17 cellular contexts compared by ENCODE assay signal in genomic region chr9:37180138-37180537, GRCh38. TPM values are rescaled to one million over a fixed set of nuclear protein-coding genes. Genes with fewer than 3 reads are reported as not detected.
DNase-seq lines count a peak whose midpoint lies in the region; ATAC-seq, FAIRE-seq and TF ChIP-seq lines count a peak whose summit lies in the region.
"Had no signal": no experiment of that assay in that cellular context is flagged by ENCODE, and none has a peak within 500 bp of the region (broad histone marks: within the 10 kb centered on the region; RNA-seq: fewer than 3 reads in every experiment).

No MANE protein-coding gene starts in this region.

- no peak overlapping the region for H3K4me3 ChIP-seq in SU-DHL-6 (ENCODE audit: insufficient read depth, low read length, poor library complexity, severe bottlenecking)
- H3K4me3 ChIP-seq in endodermal cell (ENCODE audit: low read length): no peak overlapping the region

- 93 to 100% methylated on average over 1 to 2 of the region's 2 CpGs for WGBS in endodermal cell (ENCODE audit: insufficient coverage in 1 of 2, insufficient read length in 1 of 2), 2 experiments

- H3K79me2 ChIP-seq in SU-DHL-6 (ENCODE audit: insufficient read depth, low read length): peaks cover 62% of the 10 kb centered on the region

- H3K9me3 Mint-ChIP-seq in endodermal cell (no peaks in the 10 kb centered on the region), osteocyte (ENCODE audit: unreplicated experiment) (peaks cover 6% of the 10 kb centered on the region)
- peaks cover 0 to 5% of the 10 kb centered on the region in 2 donors for H3K9me3 Mint-ChIP-seq in activated naive CD4-positive, alpha-beta T cell treated with anti-CD3 and anti-CD28 coated beads, Interleukin-2, amount 50 U/mL, for 72 hours

- no peaks in the 10 kb centered on the region for H3K9me3 ChIP-seq in SU-DHL-6 (ENCODE audit: insufficient read depth, low read length)
- H3K9me3 ChIP-seq in endodermal cell (ENCODE audit: control insufficient read depth, low read length): no peaks in the 10 kb centered on the region
- H3K9me3 ChIP-seq: BE2C, Caco-2 had no signal

- H3K9ac ChIP-seq in SU-DHL-6 (ENCODE audit: low read length) (no peak overlapping the region), endodermal cell (ENCODE audit: extremely low read depth, low read length, poor library complexity, severe bottlenecking) (no peak overlapping the region)
- H3K9ac ChIP-seq: KMS-11 had no signal

- peaks cover 4% of the 10 kb centered on the region for H3K4me1 ChIP-seq in endodermal cell (ENCODE audit: control insufficient read depth, insufficient read depth, low read length)
- H3K4me1 ChIP-seq: Caco-2 had no signal

- peak; percentile 33 for FAIRE-seq in G401.6 (lab: Jason Lieb, UNC)
- FAIRE-seq: H1 had no signal

- no peaks in the 10 kb centered on the region for H3K9me2 ChIP-seq in SU-DHL-6 (replicated peaks; ENCODE audit: insufficient read depth, low read length)

- H3K27me3 ChIP-seq in SU-DHL-6 (ENCODE audit: low read length) (no peaks in the 10 kb centered on the region), endodermal cell (ENCODE audit: control insufficient read depth, insufficient read depth, low read length, poor library complexity, severe bottlenecking) (no peaks in the 10 kb centered on the region)
- H3K27me3 ChIP-seq: BE2C had no signal

- ATAC-seq in activated naive CD4-positive, alpha-beta T cell treated with anti-CD3 and anti-CD28 coated beads, Interleukin-2, amount 50 U/mL, for 72 hours: no peak
- ATAC-seq in GM19395 (IDR thresholded peaks at IDR 0.05; ENCODE audit: unreplicated experiment) (no peak), GM18519 (IDR thresholded peaks at IDR 0.05; ENCODE audit: low FRiP score, unreplicated experiment) (no peak)

- H3K27ac Mint-ChIP-seq in endodermal cell (no peak overlapping the region), osteocyte (ENCODE audit: unreplicated experiment) (no peak overlapping the region)
- no peak overlapping the region for H3K27ac Mint-ChIP-seq in activated naive CD4-positive, alpha-beta T cell treated with anti-CD3 and anti-CD28 coated beads, Interleukin-2, amount 50 U/mL, for 72 hours
- H3K27ac Mint-ChIP-seq: CD14-positive monocyte; CD8-positive, alpha-beta memory T cell had no signal

- DNase-seq in endodermal cell: no peak
- DNase-seq in osteocyte (ENCODE audit: extremely low spot score, unreplicated experiment): no peak
- no peak for DNase-seq in CD1c-positive myeloid dendritic cell (ENCODE audit: extremely low spot score)
- DNase-seq in activated naive CD4-positive, alpha-beta T cell treated with anti-CD3 and anti-CD28 coated beads, Interleukin-2, amount 50 U/mL, for 72 hours (ENCODE audit: low spot score in 2 of 2): no peak
- DNase-seq: BE2C; Caco-2; CD8-positive, alpha-beta memory T cell; DMS53; HCEC 1CT had no signal

- H3K4me1 Mint-ChIP-seq in endodermal cell: peaks cover 11% of the 10 kb centered on the region
- H3K4me1 Mint-ChIP-seq in osteocyte (ENCODE audit: unreplicated experiment): peaks cover 2% of the 10 kb centered on the region
- H3K4me1 Mint-ChIP-seq: CD14-positive monocyte had no signal

- no peak overlapping the region for H3K4me3 Mint-ChIP-seq in endodermal cell
- no peak overlapping the region for H3K4me3 Mint-ChIP-seq in osteocyte (ENCODE audit: unreplicated experiment)
- H3K4me3 Mint-ChIP-seq: CD14-positive monocyte; CD8-positive, alpha-beta memory T cell; IgD-negative memory B cell had no signal

- TF ChIP-seq CTCF in SU-DHL-6 (IDR thresholded peaks at IDR 0.05; ENCODE audit: insufficient read depth, low read length, poor library complexity, severe bottlenecking) (no peak), endodermal cell (conservative IDR thresholded peaks at IDR 0.05) (peak; percentile 47), osteocyte (IDR thresholded peaks at IDR 0.05) (peak; percentile 13)

- H3K36me3 ChIP-seq in SU-DHL-6 (ENCODE audit: low read length) (peaks cover 17% of the 10 kb centered on the region; the same call in 1 of the 2 replicates), endodermal cell (ENCODE audit: control insufficient read depth, insufficient read depth, low read length) (peaks cover 4% of the 10 kb centered on the region)

- peaks cover 10% of the 10 kb centered on the region for H3K36me3 Mint-ChIP-seq in endodermal cell (ENCODE audit: low read depth)
- H3K36me3 Mint-ChIP-seq in osteocyte (ENCODE audit: unreplicated experiment): peaks cover 9% of the 10 kb centered on the region
- peaks cover 6 to 31% of the 10 kb centered on the region in 2 donors for H3K36me3 Mint-ChIP-seq in activated naive CD4-positive, alpha-beta T cell treated with anti-CD3 and anti-CD28 coated beads, Interleukin-2, amount 50 U/mL, for 72 hours

- H3K4me2 ChIP-seq in SU-DHL-6 (ENCODE audit: low read depth, low read length, poor library complexity, severe bottlenecking): no peak overlapping the region
- H3K4me2 ChIP-seq: KMS-11 had no signal

- no peak overlapping the region for H2AFZ ChIP-seq in SU-DHL-6 (ENCODE audit: low read depth, low read length, severe bottlenecking)

- no peaks in the 10 kb centered on the region for H3K27me3 Mint-ChIP-seq in endodermal cell (ENCODE audit: insufficient read depth)
- H3K27me3 Mint-ChIP-seq in osteocyte (ENCODE audit: unreplicated experiment): no peaks in the 10 kb centered on the region
- H3K27me3 Mint-ChIP-seq: CD8-positive, alpha-beta memory T cell; IgD-negative memory B cell had no signal

- H4K20me1 ChIP-seq in SU-DHL-6 (ENCODE audit: low read depth, low read length): no peaks in the 10 kb centered on the region

- H3F3A ChIP-seq in SU-DHL-6 (ENCODE audit: insufficient read depth): peaks cover 31% of the 10 kb centered on the region

- H3K27ac ChIP-seq in SU-DHL-6 (ENCODE audit: low read depth, low read length) (peak overlapping the region; percentile 9; the same call in 1 of the 2 replicates), endodermal cell (ENCODE audit: low read depth, low read length) (no peak overlapping the region)
- H3K27ac ChIP-seq: KMS-11 had no signal

RNA-seq across cellular contexts. Expression of gene ZCCHC7, which starts 59.8 kb away (rescaled TPM):
- total RNA-seq in endodermal cell (10 to 100 TPM; 21.2 to 22.7 TPM), osteocyte (22.8 and 27.1 TPM in 2 replicates)
- polyA plus RNA-seq in endodermal cell (2013, experiment 1 of 2): 21.0 TPM
- 20.0 TPM for polyA plus RNA-seq in endodermal cell (2013, experiment 2 of 2)
- total RNA-seq in activated naive CD4-positive, alpha-beta T cell treated with anti-CD3 and anti-CD28 coated beads, Interleukin-2, amount 50 U/mL, for 72 hours: 10 to 100 TPM; 25.1 to 29.1 TPM
